ENCODE assay signal across 7 cellular contexts in genomic region chr11:12464303-12464702, GRCh38.
"Had no signal": no experiment of that assay in that cellular context is flagged by ENCODE, and none has a peak within 500 bp of the region (broad histone marks: within the 10 kb centered on the region; RNA-seq: fewer than 3 reads in every experiment).

No MANE protein-coding gene starts in this region.

- FAIRE-seq: HTR-8/SVneo, K562 had no signal

- H3K27ac ChIP-seq: HL-60, KMS-11 had no signal

- H3K4me2 ChIP-seq: KMS-11 had no signal

- H3K4me3 ChIP-seq: K562 had no signal

- DNase-seq: IMR-90, KBM-7, KG1 had no signal

- H3K9ac ChIP-seq: KMS-11 had no signal

- ATAC-seq: K562 had no signal
